8 cellular contexts compared by ENCODE assay signal in genomic region chr16:13919683-13920509, GRCh38. TPM values are rescaled to one million over a fixed set of nuclear protein-coding genes. Genes with fewer than 3 reads are reported as not detected.
A peak's percentile ranks its signal among the peaks of the same experiment; 100 is the strongest.
DNase-seq lines count a peak whose midpoint lies in the region; ATAC-seq, FAIRE-seq and TF ChIP-seq lines count a peak whose summit lies in the region.

Gene ERCC4 (plus strand): TSS chr16:13920154. CDS start chr16:13920166, 12 bp downstream.

- peak within 1 kb of the TSS; percentile 93 for H3K9ac ChIP-seq in Karpas-422 (ENCODE audit: low read length)

- H3K36me3 Mint-ChIP-seq in activated T-cell treated with anti-CD3 and anti-CD28 coated beads, Interleukin-2, amount 50 U/mL, for 72 hours (ENCODE audit: insufficient read depth in 2 of 2) = peaks cover 2 to 4% of the 10 kb centered on the region in 2 donors

- TF ChIP-seq POLR2A in esophagus squamous epithelium (IDR thresholded peaks at IDR 0.05) = peak in 3 of 4 donors; percentile 17 to 52 (median 30)

- peak within 1 kb of the TSS; percentile 86 for H2AFZ ChIP-seq in Karpas-422 (ENCODE audit: low read length)

- H3K9me3 Mint-ChIP-seq in activated T-cell treated with anti-CD3 and anti-CD28 coated beads, Interleukin-2, amount 50 U/mL, for 72 hours = no peaks in the 10 kb centered on the region

- peak; percentile 97 for ATAC-seq in GM21825 (IDR thresholded peaks at IDR 0.05; ENCODE audit: unreplicated experiment)
- peak; percentile 98 for ATAC-seq in activated T-cell treated with anti-CD3 and anti-CD28 coated beads, Interleukin-2, amount 50 U/mL, for 72 hours (replicated peaks in 1 of 2)

- H4K20me1 ChIP-seq in Karpas-422 (ENCODE audit: insufficient read depth, low read depth, low read length) = no peaks in the 10 kb centered on the region

- H3K4me1 Mint-ChIP-seq in activated T-cell treated with anti-CD3 and anti-CD28 coated beads, Interleukin-2, amount 50 U/mL, for 72 hours (ENCODE audit: low read depth) = peaks cover 26% of the 10 kb centered on the region

- H3K27ac ChIP-seq in Karpas-422 (ENCODE audit: low read length) = no peak within 1 kb of the TSS
- peak within 1 kb of the TSS; percentile 73 to 92 (median 85) for H3K27ac ChIP-seq in esophagus squamous epithelium

- peaks cover 29% of the 10 kb centered on the region for H3K79me2 ChIP-seq in Karpas-422 (ENCODE audit: low read length)

- peak within 1 kb of the TSS; percentile 99 for H3K27ac Mint-ChIP-seq in activated T-cell treated with anti-CD3 and anti-CD28 coated beads, Interleukin-2, amount 50 U/mL, for 72 hours

- H3K4me1 ChIP-seq in Karpas-422 (ENCODE audit: low read length) (peaks cover 22% of the 10 kb centered on the region), esophagus squamous epithelium (peaks cover 9 to 31% (median 11%) of the 10 kb centered on the region in 3 donors)

- intact Hi-C loops in esophagus squamous epithelium (cut with DNase I) = no loop called here

- H3K27me3 Mint-ChIP-seq in activated T-cell treated with anti-CD3 and anti-CD28 coated beads, Interleukin-2, amount 50 U/mL, for 72 hours (ENCODE audit: low read depth) = peaks cover 6% of the 10 kb centered on the region

- H3K9me2 ChIP-seq in Karpas-422 (replicated peaks; ENCODE audit: insufficient read depth, low read length) = no peaks in the 10 kb centered on the region

- TF ChIP-seq CTCF in esophagus squamous epithelium (IDR thresholded peaks at IDR 0.05) = peak; percentile 82 to 95 (median 92)

- WGBS in esophagus squamous epithelium, 2 donors = 0% methylated on average over 20 to 30 of the region's 64 CpGs

- FAIRE-seq in RCC 7860 (lab: Jason Lieb, UNC) = peak; percentile 96

- H3K4me3 Mint-ChIP-seq in activated T-cell treated with anti-CD3 and anti-CD28 coated beads, Interleukin-2, amount 50 U/mL, for 72 hours = peak within 1 kb of the TSS; percentile 96 to 99

- H3K36me3 ChIP-seq in Karpas-422 (ENCODE audit: insufficient read depth, low read length) (peaks cover 10% of the 10 kb centered on the region; the same call in 1 of the 2 replicates), esophagus squamous epithelium (peaks cover 0 to 12% (median 0%) of the 10 kb centered on the region in 3 donors)

- no peaks in the 10 kb centered on the region for H3K27me3 ChIP-seq in Karpas-422 (ENCODE audit: low read length)
- H3K27me3 ChIP-seq in esophagus squamous epithelium = no peaks in the 10 kb centered on the region

- peak; percentile 99 for DNase-seq in EH (ENCODE audit: low read depth)
- DNase-seq in Karpas-422 = peak; percentile 100
- DNase-seq in RCC 7860 (ENCODE audit: low spot score) = peak; percentile 99
- peak; percentile 98 to 100 for DNase-seq in activated T-cell treated with anti-CD3 and anti-CD28 coated beads, Interleukin-2, amount 50 U/mL, for 72 hours
- peak; percentile 95 for DNase-seq in esophagus squamous epithelium (lab: John Stamatoyannopoulos, UW)
- peak; percentile 100 for DNase-seq in myocyte (ENCODE audit: low read depth)
- peak; percentile 93 to 97 for DNase-seq in stimulated activated CD8-positive, alpha-beta memory T cell treated with anti-CD3 and anti-CD28 coated beads, Interleukin-7, amount 100 ng/mL, for 48 hours (ENCODE audit: extremely low read depth in 1 of 2, low read depth in 1 of 2)

- H3K4me2 ChIP-seq in Karpas-422 (ENCODE audit: low read depth, low read length, poor library complexity, severe bottlenecking) = peak within 1 kb of the TSS; percentile 84

- H3K9me3 ChIP-seq in Karpas-422 (ENCODE audit: low read length) = no peaks in the 10 kb centered on the region
- H3K9me3 ChIP-seq in esophagus squamous epithelium = no peaks in the 10 kb centered on the region

- H3K4me3 ChIP-seq in Karpas-422 (ENCODE audit: low read length) (peak within 1 kb of the TSS; percentile 94), esophagus squamous epithelium (peak within 1 kb of the TSS; percentile 69 to 100 (median 84))

RNA-seq across cellular contexts. Expression of gene ERCC4, which starts in this region (rescaled TPM):
- total RNA-seq in Karpas-422 (2014; rRNA removed; shearing (Covaris generic); ENCODE audit: low replicate concordance) = 9.0 and 18.2 TPM in 2 replicates
- total RNA-seq in activated T-cell treated with anti-CD3 and anti-CD28 coated beads, Interleukin-2, amount 50 U/mL, for 72 hours = 10 to 100 TPM; 15.4 to 17.4 TPM
- total RNA-seq in esophagus squamous epithelium (1 to 10 TPM; 4.4 to 8.2 (median 4.8) TPM), myocyte (11.4 and 13.7 TPM in 2 replicates)
- polyA plus RNA-seq in myocyte (2012) = 4.3 TPM
